Comparison of ENCODE assay signal across 9 cellular contexts in genomic region chr2:105744091-105744908, GRCh38. TPM values are rescaled to one million over a fixed set of nuclear protein-coding genes. Genes with fewer than 3 reads are reported as not detected.
DNase-seq lines count a peak whose midpoint lies in the region; ATAC-seq, FAIRE-seq and TF ChIP-seq lines count a peak whose summit lies in the region.
"Had no signal": no experiment of that assay in that cellular context is flagged by ENCODE, and none has a peak within 500 bp of the region (broad histone marks: within the 10 kb centered on the region; RNA-seq: fewer than 3 reads in every experiment).

No MANE protein-coding gene starts in this region.

- DNase-seq in D721Med (ENCODE audit: insufficient read length, low spot score) (peak; percentile 52), heart left ventricle (peak; percentile 72 to 88 (median 77)), posterior vena cava (ENCODE audit: low spot score) (peak; percentile 84), NCI-H187 (lab: John Stamatoyannopoulos, UW) (no peak)
- peak; percentile 72 for DNase-seq in activated naive CD8-positive, alpha-beta T cell treated with anti-CD3 and anti-CD28 coated beads, Interleukin-2, amount 50 U/mL, for 24 hours

- ATAC-seq in GM19463 (IDR thresholded peaks at IDR 0.05; ENCODE audit: unreplicated experiment) (peak; percentile 78), HG03558 (IDR thresholded peaks at IDR 0.05; ENCODE audit: extremely low read depth, unreplicated experiment) (peak; percentile 45), heart left ventricle (peak; percentile 60 to 94 (median 90))
- ATAC-seq in activated naive CD8-positive, alpha-beta T cell treated with anti-CD3 and anti-CD28 coated beads, Interleukin-2, amount 50 U/mL, for 24 hours = peak; percentile 51

- TF ChIP-seq POLR2A in Raji (IDR thresholded peaks at IDR 0.05; ENCODE audit: insufficient read depth, low read depth, low read length) = peak; percentile 15; the same call in 1 of the 2 replicates
- no peak for TF ChIP-seq POLR2A in heart left ventricle (IDR thresholded peaks at IDR 0.05)

- peak overlapping the region; percentile 38 to 95 (median 72) for H3K4me3 ChIP-seq in heart left ventricle

- H3K4me3 Mint-ChIP-seq in activated naive CD8-positive, alpha-beta T cell treated with anti-CD3 and anti-CD28 coated beads, Interleukin-2, amount 50 U/mL, for 24 hours = peak overlapping the region; percentile 79

- peaks cover 30% of the 10 kb centered on the region for H3K36me3 Mint-ChIP-seq in activated naive CD8-positive, alpha-beta T cell treated with anti-CD3 and anti-CD28 coated beads, Interleukin-2, amount 50 U/mL, for 24 hours (ENCODE audit: low read depth)

- H3K9me3 Mint-ChIP-seq in activated naive CD8-positive, alpha-beta T cell treated with anti-CD3 and anti-CD28 coated beads, Interleukin-2, amount 50 U/mL, for 24 hours = peaks cover 5% of the 10 kb centered on the region

- H3K27me3 ChIP-seq in heart left ventricle = no peaks in the 10 kb centered on the region

- H3K27ac Mint-ChIP-seq in activated naive CD8-positive, alpha-beta T cell treated with anti-CD3 and anti-CD28 coated beads, Interleukin-2, amount 50 U/mL, for 24 hours = peak overlapping the region; percentile 85

- no peak for FAIRE-seq in D721Med (lab: Jason Lieb, UNC)
- FAIRE-seq: endometrium had no signal

- H3K4me1 ChIP-seq in heart left ventricle = peaks cover 6 to 56% (median 37%) of the 10 kb centered on the region in 12 donors

- TF ChIP-seq CTCF in D721Med (IDR thresholded peaks at IDR 0.05; ENCODE audit: insufficient read depth, missing control alignments) (no peak), heart left ventricle (IDR thresholded peaks at IDR 0.05) (no peak)

- H3K9me3 ChIP-seq in heart left ventricle = no peaks in the 10 kb centered on the region

- intact Hi-C loops in heart left ventricle (cut with DNase I) (loop anchor here in 9 of 10 donors (2.0 to 10.0 kb wide), 11 partner anchors 61 to 341 kb away; a partner anchor contains a TSS), posterior vena cava (cut with DNase I) (loop anchor here in 1 of 2 donors (2.0 kb wide), 1 partner anchor 61 kb away; no protein-coding TSS in a partner anchor)

- H3K36me3 ChIP-seq in heart left ventricle = no peaks in the 10 kb centered on the region

- no peaks in the 10 kb centered on the region for H3K27me3 Mint-ChIP-seq in activated naive CD8-positive, alpha-beta T cell treated with anti-CD3 and anti-CD28 coated beads, Interleukin-2, amount 50 U/mL, for 24 hours

- peak overlapping the region; percentile 83 to 95 (median 93) for H3K27ac ChIP-seq in heart left ventricle

- 1 to 3% (median 2%) methylated on average over 12 to 75 of the region's 75 CpGs for WGBS in heart left ventricle, 4 donors

- H3K4me1 Mint-ChIP-seq in activated naive CD8-positive, alpha-beta T cell treated with anti-CD3 and anti-CD28 coated beads, Interleukin-2, amount 50 U/mL, for 24 hours = peaks cover 77% of the 10 kb centered on the region

RNA-seq across cellular contexts. Expression of gene NCK2, which starts 0.4 kb away (rescaled TPM):
- total RNA-seq in heart left ventricle = 10 to 100 TPM; 28.4 to 54.2 (median 35.0) TPM
- 10 to 100 TPM; 22.6 to 23.9 TPM for polyA plus RNA-seq in heart left ventricle
- 10 to 100 TPM; 32.8 to 42.6 TPM for total RNA-seq in posterior vena cava

Comparison
In these comparisons a context has a peak if more than half of its experiments do, and no peak if none do; other contexts are left out.
1. DNase-seq: peak in D721Med (single experiment), activated naive CD8-positive, alpha-beta T cell treated with anti-CD3 and anti-CD28 coated beads, Interleukin-2, amount 50 U/mL, for 24 hours (single experiment), heart left ventricle (5 of 5) and posterior vena cava (single experiment); none in NCI-H187 (0 of 2).
2. Peak in every context shown above with its lines, with median percentiles within 50 percentile points of each other: ATAC-seq.